In genomic region chr3:15858547-15859506, GRCh38 we compare ENCODE assay signal across 8 cellular contexts.
DNase-seq lines count a peak whose midpoint lies in the region; ATAC-seq and TF ChIP-seq lines count a peak whose summit lies in the region.

No MANE protein-coding gene starts in this region.

- H3K4me2 ChIP-seq in KMS-11 = peak overlapping the region; percentile 66; the same call in 1 of the 2 replicates

- intact Hi-C loops in lower leg skin (cut with DNase I; ENCODE audit: low total_unique reads) = no loop called here

- CTCF ChIA-PET in WTC11 (lab: Charles Lee) = no interaction called here

- peaks cover 10% of the 10 kb centered on the region for H3K4me1 ChIP-seq in KMS-11 (ENCODE audit: low read depth, poor library complexity, severe bottlenecking)

- peak overlapping the region; percentile 98 for H3K27ac Mint-ChIP-seq in WTC11

- no peak overlapping the region for H3K27ac ChIP-seq in KMS-11

- peak overlapping the region; percentile 91 for H3K4me3 Mint-ChIP-seq in WTC11

- H3K4me3 ChIP-seq in KMS-11 (IDR thresholded peaks at IDR 0.05; ENCODE audit: insufficient read depth, low read depth, low read length) = no peak overlapping the region
- H3K4me3 ChIP-seq in lower leg skin (ENCODE audit: low read depth, poor library complexity, severe bottlenecking) = peak overlapping the region; percentile 94

- peak; percentile 65 for ATAC-seq in GM21786 (IDR thresholded peaks at IDR 0.05; ENCODE audit: unreplicated experiment)
- ATAC-seq in WTC11 = peak; percentile 55

- no peak for TF ChIP-seq POLR2A in lower leg skin (IDR thresholded peaks at IDR 0.05)

- peak; percentile 73 for DNase-seq in WTC11 (ENCODE audit: low spot score)
- DNase-seq in cerebellum (ENCODE audit: low spot score) = peak; percentile 34
- peak; percentile 17 to 84 for DNase-seq in lower leg skin (ENCODE audit: low spot score in 2 of 2)
- DNase-seq in stimulated activated CD4-positive, alpha-beta T cell treated with anti-CD3 and anti-CD28 coated beads, TNF-alpha, amount 100 ng/mL, for 24 hours (ENCODE audit: low read depth in 3 of 3) = peak; percentile 6 to 60 (median 22)
- no peak for DNase-seq in AG08395 (ENCODE audit: low spot score)

- peaks cover 6% of the 10 kb centered on the region; the same call in 1 of the 2 replicates for H3K9me3 Mint-ChIP-seq in WTC11

- peak overlapping the region; percentile 58; the same call in 1 of the 2 replicates for H3K9ac ChIP-seq in KMS-11

- H3K27me3 Mint-ChIP-seq in WTC11 (ENCODE audit: low read depth) = no peaks in the 10 kb centered on the region; the same call in 1 of the 2 replicates

- peak overlapping the region; percentile 47; the same call in 1 of the 2 replicates for H2AFZ ChIP-seq in KMS-11 (ENCODE audit: low read depth)

- WGBS in lower leg skin, 2 donors = 9 to 11% methylated on average over 25 to 26 of the region's 70 CpGs

- H3K4me1 Mint-ChIP-seq in WTC11 = peaks cover 38% of the 10 kb centered on the region

- POLR2A ChIA-PET in WTC11 (lab: Charles Lee) = no interaction called here

- H3K79me2 ChIP-seq in KMS-11 (ENCODE audit: insufficient read depth, low read depth) = peaks cover 17% of the 10 kb centered on the region; the same call in 1 of the 2 replicates

- no peaks in the 10 kb centered on the region for H3K36me3 ChIP-seq in KMS-11 (ENCODE audit: insufficient read depth)

- peak; percentile 33 for TF ChIP-seq CTCF in GM12873 (IDR thresholded peaks at IDR 0.05; ENCODE audit: insufficient read depth, low read depth, low read length, missing control alignments)
- no peak for TF ChIP-seq CTCF in KMS-11 (conservative IDR thresholded peaks at IDR 0.05; ENCODE audit: low read depth, low read length)
- TF ChIP-seq CTCF in WTC11 (IDR thresholded peaks at IDR 0.05) = no peak
- TF ChIP-seq CTCF in lower leg skin (IDR thresholded peaks at IDR 0.05) = no peak

- H4K20me1 ChIP-seq in KMS-11 (ENCODE audit: insufficient read depth) = no peaks in the 10 kb centered on the region

- H3K36me3 Mint-ChIP-seq in WTC11 = peaks cover 10% of the 10 kb centered on the region

- H3K27me3 ChIP-seq in KMS-11 (ENCODE audit: insufficient read depth, low read depth) = no peaks in the 10 kb centered on the region

TF ChIP-seq in WTC11, 78 proteins besides CTCF, POLR2A, EP300 and RAD21 (continues in another document):
- TF ChIP-seq JAZF1 (CRISPR knock-in tag; IDR thresholded peaks at IDR 0.05) (no peak), ZNF317 (CRISPR knock-in tag; IDR thresholded peaks at IDR 0.05; ENCODE audit: borderline replicate concordance, low read depth) (no peak), TEAD1 (CRISPR knock-in tag; IDR thresholded peaks at IDR 0.05) (0 out of 2 replicates have a peak, but pooled peaks have one; percentile 19), MAX (CRISPR knock-in tag; IDR thresholded peaks at IDR 0.05) (peak; percentile 76), IRF1 (CRISPR knock-in tag; IDR thresholded peaks at IDR 0.05) (0 out of 2 replicates have a peak, but pooled peaks have one; percentile 17), TP53 (CRISPR knock-in tag; IDR thresholded peaks at IDR 0.05) (no peak), GABPB1 (CRISPR knock-in tag; IDR thresholded peaks at IDR 0.05) (0 out of 2 replicates have a peak, but pooled peaks have one; percentile 39), TCF7 (CRISPR knock-in tag; IDR thresholded peaks at IDR 0.05; ENCODE audit: low read depth) (no peak), NR3C1 (CRISPR knock-in tag; conservative IDR thresholded peaks at IDR 0.05; ENCODE audit: low read depth) (0 out of 2 replicates have a peak, but pooled peaks have one; percentile 57), CBFB (CRISPR knock-in tag; IDR thresholded peaks at IDR 0.05; ENCODE audit: low read depth) (no peak), NFE2L1 (CRISPR knock-in tag; IDR thresholded peaks at IDR 0.05) (no peak), NR1H2 (CRISPR knock-in tag; IDR thresholded peaks at IDR 0.05) (no peak), NFYB (CRISPR knock-in tag; conservative IDR thresholded peaks at IDR 0.05; ENCODE audit: low read depth) (no peak), KAT7 (CRISPR knock-in tag; IDR thresholded peaks at IDR 0.05; ENCODE audit: borderline replicate concordance) (peak; percentile 93; the same call in 1 of the 2 replicates), SOX15 (CRISPR knock-in tag; IDR thresholded peaks at IDR 0.05) (no peak), ZNF263 (CRISPR knock-in tag; IDR thresholded peaks at IDR 0.05; ENCODE audit: low read depth) (no peak), MXD4 (CRISPR knock-in tag; IDR thresholded peaks at IDR 0.05; ENCODE audit: borderline replicate concordance) (no peak), FOXP4 (CRISPR knock-in tag; IDR thresholded peaks at IDR 0.05) (no peak), ESRRA (CRISPR knock-in tag; IDR thresholded peaks at IDR 0.05; ENCODE audit: borderline replicate concordance) (peak; percentile 94), ATF1 (CRISPR knock-in tag; IDR thresholded peaks at IDR 0.05) (0 out of 2 replicates have a peak, but pooled peaks have one; percentile 31), ELF4 (CRISPR knock-in tag; IDR thresholded peaks at IDR 0.05; ENCODE audit: low read depth) (no peak), JUN (CRISPR knock-in tag; IDR thresholded peaks at IDR 0.05) (peak; percentile 67; the same call in 1 of the 2 replicates), CREM (CRISPR knock-in tag; IDR thresholded peaks at IDR 0.05) (no peak), MYBL2 (CRISPR knock-in tag; IDR thresholded peaks at IDR 0.05) (peak; percentile 43; the same call in 1 of the 2 replicates), HMGXB4 (CRISPR knock-in tag; IDR thresholded peaks at IDR 0.05) (peak; percentile 79), USF1 (CRISPR knock-in tag; IDR thresholded peaks at IDR 0.05) (peak; percentile 46)
